Comparison of ENCODE assay signal across 10 cellular contexts in genomic region chr1:55893155-55893554, GRCh38.
A peak's percentile ranks its signal among the peaks of the same experiment; 100 is the strongest.
DNase-seq lines count a peak whose midpoint lies in the region; ATAC-seq and TF ChIP-seq lines count a peak whose summit lies in the region.
"Had no signal": no experiment of that assay in that cellular context is flagged by ENCODE, and none has a peak within 500 bp of the region (broad histone marks: within the 10 kb centered on the region; RNA-seq: fewer than 3 reads in every experiment).

No MANE protein-coding gene starts in this region.

- H3K36me3 Mint-ChIP-seq in MCF 10A (ENCODE audit: insufficient read depth, unreplicated experiment) = no peaks in the 10 kb centered on the region
- H3K36me3 Mint-ChIP-seq in type B pancreatic cell = peaks cover 5% of the 10 kb centered on the region
- H3K36me3 Mint-ChIP-seq: CD14-positive monocyte had no signal

- no peak overlapping the region for H3K4me3 ChIP-seq in breast epithelium
- no peak overlapping the region for H3K4me3 ChIP-seq in epithelial cell of proximal tubule (ENCODE audit: low read depth, low read length)

- H3K27ac ChIP-seq in breast epithelium = no peak overlapping the region
- H3K27ac ChIP-seq: HL-60 had no signal

- H3K9me3 ChIP-seq in breast epithelium = peaks cover 9 to 19% of the 10 kb centered on the region in 2 donors

- no peak overlapping the region for H3K27ac Mint-ChIP-seq in MCF 10A (ENCODE audit: low read depth, unreplicated experiment)
- no peak overlapping the region for H3K27ac Mint-ChIP-seq in type B pancreatic cell
- H3K27ac Mint-ChIP-seq: CD14-positive monocyte had no signal

- CTCF ChIA-PET in MCF 10A (lab: Yijun Ruan, JAX) = interaction anchor here (0.6 to 1.8 kb wide), 7 partner anchors 14 to 684 kb away, joined by 3 to 9 read pairs (median 3); no protein-coding TSS in a partner anchor

- no peaks in the 10 kb centered on the region for H3K27me3 ChIP-seq in breast epithelium

- DNase-seq in MCF 10A (ENCODE audit: unreplicated experiment) (peak; percentile 68), breast epithelium (ENCODE audit: low spot score in 2 of 2) (no peak), NCI-H69 (lab: John Stamatoyannopoulos, UW) (peak; percentile 16), epithelial cell of proximal tubule (ENCODE audit: low read depth) (peak; percentile 41), type B pancreatic cell (ENCODE audit: extremely low spot score, unreplicated experiment) (no peak)
- DNase-seq in stimulated activated CD4-positive, alpha-beta T cell treated with anti-CD3 and anti-CD28 coated beads, Interleukin-4, amount 100 ng/mL, for 4 hours = no peak

- peaks cover 7% of the 10 kb centered on the region for H3K9me3 Mint-ChIP-seq in MCF 10A (ENCODE audit: unreplicated experiment)
- peaks cover 27% of the 10 kb centered on the region for H3K9me3 Mint-ChIP-seq in type B pancreatic cell

- no peaks in the 10 kb centered on the region for H3K36me3 ChIP-seq in breast epithelium

- TF ChIP-seq POLR2A in breast epithelium (IDR thresholded peaks at IDR 0.05) = no peak

- POLR2A ChIA-PET in MCF 10A (lab: Yijun Ruan, JAX) = interaction anchor here (0.7 kb wide), 1 partner anchor 12 kb away, joined by 3 read pairs; no protein-coding TSS in a partner anchor

- ATAC-seq in GM18909 (IDR thresholded peaks at IDR 0.05; ENCODE audit: poor library complexity, unreplicated experiment) = no peak
- no peak for ATAC-seq in GM18517 (IDR thresholded peaks at IDR 0.05; ENCODE audit: unreplicated experiment)

- no peaks in the 10 kb centered on the region for H3K4me1 Mint-ChIP-seq in MCF 10A (ENCODE audit: insufficient read depth, unreplicated experiment)
- H3K4me1 Mint-ChIP-seq in type B pancreatic cell (ENCODE audit: unreplicated experiment) = peaks cover 6% of the 10 kb centered on the region
- H3K4me1 Mint-ChIP-seq: CD14-positive monocyte had no signal

- no peaks in the 10 kb centered on the region for H3K4me1 ChIP-seq in breast epithelium

- no peaks in the 10 kb centered on the region for H3K27me3 Mint-ChIP-seq in MCF 10A (ENCODE audit: insufficient read depth, unreplicated experiment)
- H3K27me3 Mint-ChIP-seq in type B pancreatic cell = no peaks in the 10 kb centered on the region

- H3K4me3 Mint-ChIP-seq in MCF 10A (ENCODE audit: unreplicated experiment) (no peak overlapping the region), type B pancreatic cell (no peak overlapping the region)
- H3K4me3 Mint-ChIP-seq: CD14-positive monocyte had no signal

- BruUV-seq in MCF 10A (replicated peaks; lab: Mats Ljungman, UMichigan) = no TSS peak

- intact Hi-C loops in MCF 10A (cut with micrococcal nuclease) = loop anchor here (1.0 to 10.0 kb wide), 5 partner anchors 190 to 686 kb away; partner anchors contain the start of gene PLPP3
- intact Hi-C loops in breast epithelium (cut with DNase I; ENCODE audit: low total_unique reads) = no loop called here

- TF ChIP-seq CTCF in MCF 10A (IDR thresholded peaks at IDR 0.05; ENCODE audit: unreplicated experiment) = peak; percentile 41
- peak in 1 of 3 donors; percentile 14 for TF ChIP-seq CTCF in breast epithelium (IDR thresholded peaks at IDR 0.05)
- peak; percentile 63 for TF ChIP-seq CTCF in epithelial cell of proximal tubule (conservative IDR thresholded peaks at IDR 0.05; ENCODE audit: low read depth, low read length)
- TF ChIP-seq CTCF in type B pancreatic cell (conservative IDR thresholded peaks at IDR 0.05) = peak; percentile 56

Comparison
In these comparisons a context has a peak if more than half of its experiments do, and no peak if none do; other contexts are left out.
1. DNase-seq: peak in MCF 10A (single experiment), NCI-H69 (single experiment) and epithelial cell of proximal tubule (single experiment); none in breast epithelium (0 of 2), type B pancreatic cell (single experiment) and stimulated activated CD4-positive, alpha-beta T cell treated with anti-CD3 and anti-CD28 coated beads, Interleukin-4, amount 100 ng/mL, for 4 hours (0 of 2).